ENCODE assay signal across 10 cellular contexts in the genomic region with DNA sequence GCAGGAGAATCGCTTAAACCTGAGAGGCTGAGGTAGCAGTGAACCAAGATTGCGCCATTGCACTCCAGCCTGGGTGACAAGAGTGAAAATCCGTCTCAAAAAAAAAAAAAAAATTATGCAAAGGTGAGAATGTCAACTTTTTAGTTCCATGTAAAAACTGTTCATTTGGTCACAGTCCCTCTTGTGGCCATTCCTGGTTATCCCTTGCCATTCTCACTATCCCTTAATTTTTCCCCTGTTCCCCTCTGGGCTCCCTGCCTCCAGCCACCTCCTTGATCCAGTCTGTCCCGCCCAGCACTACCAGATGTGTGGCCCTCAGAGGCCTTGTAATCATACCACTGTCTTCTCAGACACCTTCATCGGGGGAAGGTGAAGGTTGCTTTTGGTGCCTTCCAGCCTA. TPM values are rescaled to one million over a fixed set of nuclear protein-coding genes. Genes with fewer than 3 reads are reported as not detected.
DNase-seq lines count a peak whose midpoint lies in the region; ATAC-seq and TF ChIP-seq lines count a peak whose summit lies in the region.
"Had no signal": no experiment of that assay in that cellular context is flagged by ENCODE, and none has a peak within 500 bp of the region (broad histone marks: within the 10 kb centered on the region; RNA-seq: fewer than 3 reads in every experiment).

No MANE protein-coding gene starts in this region.

- H3K27ac ChIP-seq in 22Rv1 (no peak overlapping the region), DND-41 (ENCODE audit: low read length) (no peak overlapping the region), VCaP (no peak overlapping the region), hepatocyte (no peak overlapping the region)

- DNase-seq in DND-41 (no peak), hepatocyte (ENCODE audit: low spot score) (no peak), mucosa of descending colon (no peak), SIG-M5 treated with dmso at 0.1 percent for 504 hours (lab: John Stamatoyannopoulos, UW; ENCODE audit: unreplicated experiment) (no peak), erythroblast (lab: John Stamatoyannopoulos, UW) (no peak)
- DNase-seq in activated effector memory CD4-positive, alpha-beta T cell treated with anti-CD3 and anti-CD28 coated beads, Interleukin-2, amount 50 U/mL, for 16 hours: no peak
- DNase-seq: foreskin melanocyte, NCI-H2029 had no signal

- H3K27me3 ChIP-seq in DND-41 (ENCODE audit: insufficient read depth, low read length, poor library complexity) (no peaks in the 10 kb centered on the region), hepatocyte (no peaks in the 10 kb centered on the region)

- peak; percentile 30 for TF ChIP-seq CTCF in 22Rv1 (IDR thresholded peaks at IDR 0.05)
- TF ChIP-seq CTCF in DND-41 (IDR thresholded peaks at IDR 0.05; ENCODE audit: borderline replicate concordance, extremely low read depth, low read length, poor library complexity, severe bottlenecking): peak; percentile 25
- peak; percentile 77 for TF ChIP-seq CTCF in VCaP (conservative IDR thresholded peaks at IDR 0.05)
- peak; percentile 26 for TF ChIP-seq CTCF in hepatocyte (IDR thresholded peaks at IDR 0.05; ENCODE audit: poor library complexity)
- no peak for TF ChIP-seq CTCF in mucosa of descending colon (IDR thresholded peaks at IDR 0.05)

- H3K4me3 ChIP-seq in DND-41 (ENCODE audit: low read depth in 1 of 2, low read length in 2 of 2): no peak overlapping the region
- H3K4me3 ChIP-seq in hepatocyte: no peak overlapping the region
- H3K4me3 ChIP-seq in mucosa of descending colon: no peak overlapping the region

- H3K36me3 ChIP-seq in DND-41 (ENCODE audit: insufficient read depth, low read length): peaks cover 30% of the 10 kb centered on the region
- no peaks in the 10 kb centered on the region for H3K36me3 ChIP-seq in hepatocyte (replicated peaks; ENCODE audit: insufficient read depth, low read depth)
- no peaks in the 10 kb centered on the region for H3K36me3 ChIP-seq in mucosa of descending colon (ENCODE audit: low read depth)

- H3K9me3 ChIP-seq in DND-41 (ENCODE audit: insufficient read depth, low read length, severe bottlenecking) (no peaks in the 10 kb centered on the region), hepatocyte (ENCODE audit: low read depth) (no peaks in the 10 kb centered on the region), mucosa of descending colon (no peaks in the 10 kb centered on the region)

- intact Hi-C loops in mucosa of descending colon (cut with DNase I, micrococcal nuclease): no loop called here

- no peak for TF ChIP-seq POLR2A in erythroblast (IDR thresholded peaks at IDR 0.05; ENCODE audit: low read length)

- no peak overlapping the region for H3K9ac ChIP-seq in DND-41 (ENCODE audit: low read depth, low read length)

- ATAC-seq in DND-41 (ENCODE audit: insufficient read depth, low read depth) (no peak), mucosa of descending colon (no peak)

- H3K79me2 ChIP-seq in DND-41 (ENCODE audit: insufficient read depth, low read length): peaks cover 99% of the 10 kb centered on the region
- H3K79me2 ChIP-seq in hepatocyte: peaks cover 98% of the 10 kb centered on the region

- H2AFZ ChIP-seq in DND-41 (ENCODE audit: low read depth, low read length) (no peak overlapping the region), hepatocyte (no peak overlapping the region)

- 92% methylated on average over 5 of the region's 5 CpGs for WGBS in hepatocyte (ENCODE audit: low lambda C conversion rate, missing lambda C conversion rate)

- H3K9me2 ChIP-seq in hepatocyte (replicated peaks; ENCODE audit: insufficient read depth): no peaks in the 10 kb centered on the region

- H4K20me1 ChIP-seq in DND-41 (ENCODE audit: insufficient read depth, low read length): peaks cover 56% of the 10 kb centered on the region
- peaks cover 73% of the 10 kb centered on the region for H4K20me1 ChIP-seq in hepatocyte (ENCODE audit: insufficient read depth, poor library complexity, severe bottlenecking)

- H3K4me1 ChIP-seq in DND-41 (ENCODE audit: insufficient read depth, low read length) (no peaks in the 10 kb centered on the region), hepatocyte (ENCODE audit: insufficient read depth) (no peaks in the 10 kb centered on the region), mucosa of descending colon (ENCODE audit: low read depth) (no peaks in the 10 kb centered on the region)

- H3K4me2 ChIP-seq in DND-41 (ENCODE audit: insufficient read depth, low read length) (no peak overlapping the region), hepatocyte (no peak overlapping the region)

RNA-seq across cellular contexts. Expression of gene DCAF7, which starts 23.4 kb away (rescaled TPM):
- total RNA-seq in hepatocyte: 47.6 and 53.0 TPM in 2 replicates
- polyA plus RNA-seq in hepatocyte: 56.5 and 57.2 TPM in 2 replicates
- total RNA-seq in mucosa of descending colon: 10 to 100 TPM; 69.0 to 87.3 (median 84.9) TPM

RNA-seq across cellular contexts. Expression of gene TACO1, which starts 27.1 kb away (rescaled TPM):
- 17.0 and 20.2 TPM in 2 replicates for total RNA-seq in hepatocyte
- 23.8 and 32.2 TPM in 2 replicates for polyA plus RNA-seq in hepatocyte
- total RNA-seq in mucosa of descending colon: 10 to 100 TPM; 21.7 to 34.4 (median 29.7) TPM

RNA-seq across cellular contexts. Expression of gene MAP3K3, which starts 48.6 kb away (rescaled TPM):
- total RNA-seq in hepatocyte (13.4 and 15.6 TPM in 2 replicates), mucosa of descending colon (10 to 100 TPM; 13.0 to 54.7 (median 18.5) TPM)
- polyA plus RNA-seq in hepatocyte: 15.3 and 15.5 TPM in 2 replicates

RNA-seq across cellular contexts. Expression of gene KCNH6, which starts 50.5 kb away (rescaled TPM):
- total RNA-seq in hepatocyte: 0.28 and 0.33 TPM in 2 replicates
- polyA plus RNA-seq in hepatocyte: 0.36 TPM in 1 of 2 replicates, not detected in the other
- under 1 TPM in 2 of 3 donors, not detected in 1; 0.58 to 0.64 TPM for total RNA-seq in mucosa of descending colon
